ENCODE assay signal across 15 cellular contexts in genomic region chr18:78995740-78996395, GRCh38. TPM values are rescaled to one million over a fixed set of nuclear protein-coding genes. Genes with fewer than 3 reads are reported as not detected.
DNase-seq lines count a peak whose midpoint lies in the region; ATAC-seq and TF ChIP-seq lines count a peak whose summit lies in the region.
"Had no signal": no experiment of that assay in that cellular context is flagged by ENCODE, and none has a peak within 500 bp of the region (broad histone marks: within the 10 kb centered on the region; RNA-seq: fewer than 3 reads in every experiment).

No MANE protein-coding gene starts in this region.

- H3K4ac ChIP-seq in H9 (ENCODE audit: low read depth, low read length) = no peak overlapping the region

- H2BK120ac ChIP-seq in H9 (ENCODE audit: low read depth, low read length, poor library complexity, severe bottlenecking) = no peak overlapping the region

- H3K4me3 ChIP-seq in left lung = no peak overlapping the region
- H3K4me3 ChIP-seq: BLaER1 had no signal

- no peaks in the 10 kb centered on the region for H3K36me3 ChIP-seq in left lung
- H3K36me3 ChIP-seq: BLaER1 had no signal

- H3K27me3 ChIP-seq in H9 (ENCODE audit: insufficient read depth, low read length) (no peaks in the 10 kb centered on the region), left lung (peaks cover 3 to 44% of the 10 kb centered on the region in 2 donors)
- H3K27me3 ChIP-seq: BLaER1 had no signal

- peaks cover 48 to 76% (median 67%) of the 10 kb centered on the region in 3 experiments for H3K36me3 Mint-ChIP-seq in H9 (ENCODE audit: insufficient read depth in 1 of 3, low read depth in 3 of 3)

- H3K4me3 Mint-ChIP-seq in H9 = no peak overlapping the region

- intact Hi-C loops in left lung (cut with DNase I) = no loop called here

- H3K9me3 ChIP-seq in H9 (ENCODE audit: control insufficient read depth, low read depth, low read length) = no peaks in the 10 kb centered on the region
- peaks cover 0 to 14% of the 10 kb centered on the region in 2 donors for H3K9me3 ChIP-seq in left lung

- in situ Hi-C loops in KBM-7 (cut with MboI; ENCODE audit: low pct_unique_long_range_greater_than_20kb, low sequenced_read_pairs) = no loop called here

- no peak overlapping the region for H3K23ac ChIP-seq in H9 (ENCODE audit: insufficient read length, low read depth, low read length)

- H3K4me1 ChIP-seq in H9 (ENCODE audit: insufficient read depth, low read length) (no peaks in the 10 kb centered on the region), left lung (no peaks in the 10 kb centered on the region)
- H3K4me1 ChIP-seq: BLaER1 had no signal

- H2BK12ac ChIP-seq in H9 (ENCODE audit: insufficient read length, low read depth, low read length) = no peak overlapping the region

- no peaks in the 10 kb centered on the region for H4K20me1 ChIP-seq in H9 (ENCODE audit: control insufficient read depth, insufficient read depth, insufficient read length)
- H4K20me1 ChIP-seq: BLaER1 had no signal

- H2BK15ac ChIP-seq in H9 (ENCODE audit: low read depth, low read length) = no peak overlapping the region

- no peaks in the 10 kb centered on the region for H3K23me2 ChIP-seq in H9 (ENCODE audit: insufficient read length, low read depth, low read length, poor library complexity, severe bottlenecking)

- H3K79me1 ChIP-seq in H9 (ENCODE audit: insufficient read depth, low read depth, low read length, poor library complexity, severe bottlenecking) = no peaks in the 10 kb centered on the region

- DNase-seq in H9 (no peak), NCI-H2107 treated with DMSO at 0.1 percent for 48 hours (lab: John Stamatoyannopoulos, UW; ENCODE audit: unreplicated experiment) (peak; percentile 91), left lung (peak in 1 of 2 donors; percentile 55), superior temporal gyrus (ENCODE audit: extremely low spot score) (peak; percentile 3), KBM-7 (no peak), RKO (ENCODE audit: low spot score) (no peak)
- DNase-seq: DMS 273 treated with DMSO at 0.1 percent for 48 hours, IMR-90, NCI-H1436 treated with DMSO at 0.1 percent for 48 hours, NCI-H2171 treated with DMSO at 0.1 percent for 48 hours, NCI-H524 had no signal

- H3K9ac ChIP-seq in H9 (ENCODE audit: extremely low read depth, insufficient read length, low read length) = no peak overlapping the region
- H3K9ac ChIP-seq: BLaER1 had no signal

- H3K79me2 ChIP-seq in H9 (ENCODE audit: insufficient read depth, low read length) = no peaks in the 10 kb centered on the region; the same call in 1 of the 2 replicates

- no peak overlapping the region for H3K4me2 ChIP-seq in H9 (ENCODE audit: insufficient read depth, insufficient read length, low read length)
- H3K4me2 ChIP-seq: BLaER1 had no signal

- no peak overlapping the region for H4K8ac ChIP-seq in H9 (replicated peaks; ENCODE audit: insufficient read length, low read depth, low read length)

- no peak overlapping the region for H2AK5ac ChIP-seq in H9 (ENCODE audit: insufficient read length, low read length)

- H3K27ac Mint-ChIP-seq in H9 = peak overlapping the region in 2 of 3 experiments; percentile 39 to 65; a peak in 5 of 7 replicates

- no peak overlapping the region for H3T11ph ChIP-seq in H9 (ENCODE audit: low read length)

- no peak overlapping the region for H3K56ac ChIP-seq in H9 (ENCODE audit: insufficient read length, low read depth, low read length)

- ATAC-seq in left lung (peak; percentile 62), GM19351 (IDR thresholded peaks at IDR 0.05; ENCODE audit: unreplicated experiment) (no peak)
- ATAC-seq: HCT116 had no signal

- H3K18ac ChIP-seq in H9 (ENCODE audit: insufficient read length, low read depth, low read length) = no peak overlapping the region

- H3K14ac ChIP-seq in H9 (ENCODE audit: insufficient read depth, low read length) = no peak overlapping the region

- H3K9me3 Mint-ChIP-seq in H9 = no peaks in the 10 kb centered on the region

- H2AFZ ChIP-seq in H9 (ENCODE audit: low read length) = no peak overlapping the region

- peaks cover 9 to 14% of the 10 kb centered on the region in 2 experiments for H3K4me1 Mint-ChIP-seq in H9

- no peak overlapping the region for H4K91ac ChIP-seq in H9 (ENCODE audit: insufficient read length, low read depth, low read length)

- TF ChIP-seq CTCF in H9 (conservative IDR thresholded peaks at IDR 0.05) = no peak
- TF ChIP-seq CTCF in left lung (IDR thresholded peaks at IDR 0.05) = no peak

- WGBS in H9 (ENCODE audit: extremely low coverage, insufficient read length, low lambda C conversion rate) = no CpG with 5 or more reads among the region's 22 CpGs

- H4K5ac ChIP-seq in H9 (ENCODE audit: insufficient read length, low read depth, low read length) = no peak overlapping the region

- H3K27me3 Mint-ChIP-seq in H9 (ENCODE audit: low read depth) = no peaks in the 10 kb centered on the region

- H3K27ac ChIP-seq in H9 (ENCODE audit: insufficient read length, low read depth, low read length) (no peak overlapping the region), left lung (no peak overlapping the region)
- H3K27ac ChIP-seq: BLaER1 had no signal

- no peak overlapping the region for H2BK5ac ChIP-seq in H9 (ENCODE audit: insufficient read length, low read length)

- H2BK20ac ChIP-seq in H9 (ENCODE audit: low read depth, low read length, poor library complexity, severe bottlenecking) = no peak overlapping the region

RNA-seq across cellular contexts. Expression of gene SALL3, which starts 16.2 kb away (rescaled TPM):
- total RNA-seq in H9 (2021) = 51.1 and 52.4 TPM in 2 replicates
- total RNA-seq in left lung = not detected
- total RNA-seq: IMR-90, LHCN-M2 had no signal

Comparison
In these comparisons a context has a peak if more than half of its experiments do, and no peak if none do; other contexts are left out.
1. DNase-seq: peak in NCI-H2107 treated with DMSO at 0.1 percent for 48 hours (single experiment) and superior temporal gyrus (single experiment); none in H9 (single experiment), KBM-7 (single experiment) and RKO (single experiment).
2. RNA of gene SALL3, which starts 16.2 kb away (total RNA-seq): 51.1 to 52.4 TPM in H9; not detected in left lung; every median in the first group is over 10 times any median in the second.